8 cellular contexts compared by ENCODE assay signal in genomic region chr11:57792870-57793269, GRCh38. TPM values are rescaled to one million over a fixed set of nuclear protein-coding genes. Genes with fewer than 3 reads are reported as not detected.
A peak's percentile ranks its signal among the peaks of the same experiment; 100 is the strongest.
DNase-seq lines count a peak whose midpoint lies in the region; ATAC-seq and FAIRE-seq lines count a peak whose summit lies in the region.

No MANE protein-coding gene starts in this region.

- H3K27me3 Mint-ChIP-seq in activated naive CD8-positive, alpha-beta T cell treated with anti-CD3 and anti-CD28 coated beads, Interleukin-2, amount 10 ng/mL, durations not matched to agents 7 days and 5 days: no peaks in the 10 kb centered on the region
- H3K27me3 Mint-ChIP-seq in memory B cell: no peaks in the 10 kb centered on the region

- H3K4me3 Mint-ChIP-seq in activated naive CD8-positive, alpha-beta T cell treated with anti-CD3 and anti-CD28 coated beads, Interleukin-2, amount 10 ng/mL, durations not matched to agents 7 days and 5 days: peak overlapping the region; percentile 60
- peak overlapping the region; percentile 80 for H3K4me3 Mint-ChIP-seq in memory B cell

- POLR2A ChIA-PET in activated naive CD8-positive, alpha-beta T cell treated with anti-CD3 and anti-CD28 coated beads, Interleukin-2, amount 10 ng/mL, durations not matched to agents 7 days and 5 days (lab: Charles Lee): interaction anchor here (0.6 to 3.1 kb wide), 5 partner anchors 51 to 1351 kb away, joined by 3 to 18 read pairs (median 3); partner anchors contain the start of gene SELENOH

- DNase-seq in AML-193 (lab: John Stamatoyannopoulos, UW): peak; percentile 51 to 57
- DNase-seq in activated naive CD8-positive, alpha-beta T cell treated with anti-CD3 and anti-CD28 coated beads, Interleukin-2, amount 10 ng/mL, durations not matched to agents 7 days and 5 days: no peak
- DNase-seq in memory B cell (ENCODE audit: low spot score in 2 of 2): peak in 1 of 2 donors; percentile 25
- DNase-seq in posterior vena cava (ENCODE audit: low spot score): no peak
- DNase-seq in stimulated activated naive CD4-positive, alpha-beta T cell treated with Interleukin-2 at 50 U/mL for 16 hours (lab: John Stamatoyannopoulos, UW): no peak
- DNase-seq in HTR-8/SVneo (ENCODE audit: insufficient read length, low spot score): no peak
- no peak for DNase-seq in T1000 (lab: John Stamatoyannopoulos, UW)

- peak overlapping the region; percentile 79 for H3K27ac Mint-ChIP-seq in activated naive CD8-positive, alpha-beta T cell treated with anti-CD3 and anti-CD28 coated beads, Interleukin-2, amount 10 ng/mL, durations not matched to agents 7 days and 5 days
- peak overlapping the region; percentile 96 for H3K27ac Mint-ChIP-seq in memory B cell

- H3K4me1 Mint-ChIP-seq in activated naive CD8-positive, alpha-beta T cell treated with anti-CD3 and anti-CD28 coated beads, Interleukin-2, amount 10 ng/mL, durations not matched to agents 7 days and 5 days: peaks cover 48% of the 10 kb centered on the region
- peaks cover 33% of the 10 kb centered on the region for H3K4me1 Mint-ChIP-seq in memory B cell

- H3K36me3 Mint-ChIP-seq in activated naive CD8-positive, alpha-beta T cell treated with anti-CD3 and anti-CD28 coated beads, Interleukin-2, amount 10 ng/mL, durations not matched to agents 7 days and 5 days: peaks cover 22% of the 10 kb centered on the region
- H3K36me3 Mint-ChIP-seq in memory B cell: peaks cover 14% of the 10 kb centered on the region

- FAIRE-seq in HTR-8/SVneo (lab: Jason Lieb, UNC): no peak

- intact Hi-C loops in posterior vena cava (cut with DNase I): no loop called here

- no peaks in the 10 kb centered on the region for H3K9me3 Mint-ChIP-seq in activated naive CD8-positive, alpha-beta T cell treated with anti-CD3 and anti-CD28 coated beads, Interleukin-2, amount 10 ng/mL, durations not matched to agents 7 days and 5 days
- no peaks in the 10 kb centered on the region for H3K9me3 Mint-ChIP-seq in memory B cell

- ATAC-seq in HG03039 (IDR thresholded peaks at IDR 0.05; ENCODE audit: unreplicated experiment): peak; percentile 30
- ATAC-seq in activated naive CD8-positive, alpha-beta T cell treated with anti-CD3 and anti-CD28 coated beads, Interleukin-2, amount 10 ng/mL, durations not matched to agents 7 days and 5 days (ENCODE audit: low read depth): no peak
- ATAC-seq in memory B cell (ENCODE audit: low read depth): peak; percentile 53

RNA-seq across cellular contexts. Expression of gene CTNND1, which starts 31.3 kb away (rescaled TPM):
- 10 to 100 TPM in 1 of 2 experiments, 1 to 10 TPM in 1; 9.3 to 11.2 TPM for total RNA-seq in activated naive CD8-positive, alpha-beta T cell treated with anti-CD3 and anti-CD28 coated beads, Interleukin-2, amount 10 ng/mL, durations not matched to agents 7 days and 5 days
- total RNA-seq in posterior vena cava: 100 to 1,000 TPM; 131 to 140 TPM

RNA-seq across cellular contexts. Expression of gene BTBD18, which starts 41.3 kb away (rescaled TPM):
- not detected for total RNA-seq in activated naive CD8-positive, alpha-beta T cell treated with anti-CD3 and anti-CD28 coated beads, Interleukin-2, amount 10 ng/mL, durations not matched to agents 7 days and 5 days
- total RNA-seq in posterior vena cava: not detected

RNA-seq across cellular contexts. Expression of gene SELENOH, which starts 51.6 kb away (rescaled TPM):
- 100 to 1,000 TPM; 176 to 178 TPM for total RNA-seq in activated naive CD8-positive, alpha-beta T cell treated with anti-CD3 and anti-CD28 coated beads, Interleukin-2, amount 10 ng/mL, durations not matched to agents 7 days and 5 days
- 10 to 100 TPM; 61.8 to 74.3 TPM for total RNA-seq in posterior vena cava

Comparison
In these comparisons a context has a peak if more than half of its experiments do, and no peak if none do; other contexts are left out.
1. DNase-seq: peak in AML-193 (2 of 2); none in activated naive CD8-positive, alpha-beta T cell treated with anti-CD3 and anti-CD28 coated beads, Interleukin-2, amount 10 ng/mL, durations not matched to agents 7 days and 5 days (single experiment), posterior vena cava (single experiment), stimulated activated naive CD4-positive, alpha-beta T cell treated with Interleukin-2 at 50 U/mL for 16 hours (single experiment), HTR-8/SVneo (single experiment) and T1000 (single experiment).
2. RNA of gene CTNND1, which starts 31.3 kb away (total RNA-seq): 131 to 140 TPM in posterior vena cava; 9.3 to 11.2 TPM in activated naive CD8-positive, alpha-beta T cell treated with anti-CD3 and anti-CD28 coated beads, Interleukin-2, amount 10 ng/mL, durations not matched to agents 7 days and 5 days; every median in the first group is over 10 times any median in the second.